ENCODE assay signal across 9 cellular contexts in genomic region chr2:235669269-235669831, GRCh38.
DNase-seq lines count a peak whose midpoint lies in the region; ATAC-seq and TF ChIP-seq lines count a peak whose summit lies in the region.
"Had no signal": no experiment of that assay in that cellular context is flagged by ENCODE, and none has a peak within 500 bp of the region (broad histone marks: within the 10 kb centered on the region; RNA-seq: fewer than 3 reads in every experiment).

No MANE protein-coding gene starts in this region.

- H3K4me1 Mint-ChIP-seq in natural killer cell treated with Interleukin-12 subunit alpha and Interleukin-12 subunit beta and Interleukin-15 and Interleukin-18, amount 100 ng/mL, for 72 hours (ENCODE audit: low read depth in 2 of 2): peaks cover 27 to 28% of the 10 kb centered on the region in 2 donors

- DNase-seq in NCI-H187 (lab: John Stamatoyannopoulos, UW): peak; percentile 29 to 74
- no peak for DNase-seq in NCI-H187 treated with DMSO at 0.1 percent for 48 hours (lab: John Stamatoyannopoulos, UW)
- DNase-seq in NCI-H446 treated with DMSO at 0.1 percent for 48 hours (lab: John Stamatoyannopoulos, UW): peak; percentile 39
- DNase-seq in activated T-helper 9 cell treated with anti-CD3 and anti-CD28 coated beads, Interleukin-2, amount 50 U/mL, for 16 hours (ENCODE audit: low read depth): peak; percentile 11
- peak; percentile 31 to 70 for DNase-seq in foreskin keratinocyte
- DNase-seq in natural killer cell treated with Interleukin-12 subunit alpha and Interleukin-12 subunit beta and Interleukin-15 and Interleukin-18, amount 100 ng/mL, for 72 hours (ENCODE audit: low spot score): peak; percentile 76
- peak; percentile 22 to 31 for DNase-seq in tibial nerve (ENCODE audit: low spot score in 2 of 2)

- H3K27me3 ChIP-seq in foreskin keratinocyte (peaks cover 8% of the 10 kb centered on the region), tibial nerve (no peaks in the 10 kb centered on the region)

- no peaks in the 10 kb centered on the region for H3K36me3 ChIP-seq in tibial nerve

- TF ChIP-seq POLR2A in tibial nerve (IDR thresholded peaks at IDR 0.05): peak in 1 of 2 donors; percentile 10

- H3K4me3 Mint-ChIP-seq in natural killer cell treated with Interleukin-12 subunit alpha and Interleukin-12 subunit beta and Interleukin-15 and Interleukin-18, amount 100 ng/mL, for 72 hours: peak overlapping the region; percentile 67

- peak; percentile 84 for ATAC-seq in foreskin keratinocyte
- ATAC-seq in natural killer cell treated with Interleukin-12 subunit alpha and Interleukin-12 subunit beta and Interleukin-15 and Interleukin-18, amount 100 ng/mL, for 72 hours: peak; percentile 84 to 90
- ATAC-seq in GM21737 (IDR thresholded peaks at IDR 0.05; ENCODE audit: unreplicated experiment): no peak

- TF ChIP-seq EP300 in tibial nerve (IDR thresholded peaks at IDR 0.05): no peak

- no peaks in the 10 kb centered on the region for H3K9me3 ChIP-seq in tibial nerve

- TF ChIP-seq CTCF in foreskin keratinocyte (conservative IDR thresholded peaks at IDR 0.05): no peak
- no peak for TF ChIP-seq CTCF in tibial nerve (IDR thresholded peaks at IDR 0.05)

- H3K9me3 Mint-ChIP-seq in natural killer cell treated with Interleukin-12 subunit alpha and Interleukin-12 subunit beta and Interleukin-15 and Interleukin-18, amount 100 ng/mL, for 72 hours: no peaks in the 10 kb centered on the region

- H3K27me3 Mint-ChIP-seq in natural killer cell treated with Interleukin-12 subunit alpha and Interleukin-12 subunit beta and Interleukin-15 and Interleukin-18, amount 100 ng/mL, for 72 hours: peaks cover 5 to 18% of the 10 kb centered on the region in 2 donors

- H3K27ac ChIP-seq in foreskin keratinocyte (no peak overlapping the region), tibial nerve (peak overlapping the region in 1 of 4 donors; percentile 85)
- H3K27ac ChIP-seq: C4-2B had no signal

- peaks cover 8% of the 10 kb centered on the region for H3K4me1 ChIP-seq in foreskin keratinocyte
- H3K4me1 ChIP-seq in tibial nerve: peaks cover 0 to 54% (median 12%) of the 10 kb centered on the region in 4 donors

- H3K27ac Mint-ChIP-seq in natural killer cell treated with Interleukin-12 subunit alpha and Interleukin-12 subunit beta and Interleukin-15 and Interleukin-18, amount 100 ng/mL, for 72 hours: no peak overlapping the region

- peak overlapping the region in 3 of 4 donors; percentile 37 to 73 (median 48) for H3K4me3 ChIP-seq in tibial nerve

- 0 to 1% methylated on average over 4 to 17 of the region's 77 CpGs for WGBS in tibial nerve, 2 donors

- H3K36me3 Mint-ChIP-seq in natural killer cell treated with Interleukin-12 subunit alpha and Interleukin-12 subunit beta and Interleukin-15 and Interleukin-18, amount 100 ng/mL, for 72 hours: no peaks in the 10 kb centered on the region
